Comparison of ENCODE assay signal across 8 cellular contexts in genomic region chr19:40444181-40445005, GRCh38. TPM values are rescaled to one million over a fixed set of nuclear protein-coding genes. Genes with fewer than 3 reads are reported as not detected.
A peak's percentile ranks its signal among the peaks of the same experiment; 100 is the strongest.
DNase-seq lines count a peak whose midpoint lies in the region; ATAC-seq and TF ChIP-seq lines count a peak whose summit lies in the region.

A gene with protein sequence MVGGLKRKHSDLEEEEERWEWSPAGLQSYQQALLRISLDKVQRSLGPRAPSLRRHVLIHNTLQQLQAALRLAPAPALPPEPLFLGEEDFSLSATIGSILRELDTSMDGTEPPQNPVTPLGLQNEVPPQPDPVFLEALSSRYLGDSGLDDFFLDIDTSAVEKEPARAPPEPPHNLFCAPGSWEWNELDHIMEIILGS (minus strand): TSS chr19:40444335. CDS start chr19:40442080, 2,255 bp downstream.

- H3K9me3 Mint-ChIP-seq in activated CD4-positive, alpha-beta T cell treated with anti-CD3 and anti-CD28 coated beads, Interleukin-2, amount 10 ng/mL, durations not matched to agents 24 days and 14 days: no peaks in the 10 kb centered on the region

- no peaks in the 10 kb centered on the region for H3K9me3 ChIP-seq in left lung

- DNase-seq in NCI-H526 treated with DMSO at 0.1 percent for 48 hours (lab: John Stamatoyannopoulos, UW) (peak; percentile 98), cortex of kidney (lab: John Stamatoyannopoulos, UW) (peak; percentile 99), left lung (peak; percentile 96 to 99)
- peak; percentile 99 for DNase-seq in activated CD4-positive, alpha-beta T cell treated with anti-CD3 and anti-CD28 coated beads, Interleukin-2, amount 10 ng/mL, durations not matched to agents 24 days and 14 days
- peak; percentile 94 for DNase-seq in stimulated activated CD4-positive, alpha-beta T cell treated with anti-CD3 and anti-CD28 coated beads, Interleukin-2, amount 100 ng/mL, for 48 hours

- ATAC-seq in GM19328 (IDR thresholded peaks at IDR 0.05; ENCODE audit: unreplicated experiment): peak; percentile 60
- ATAC-seq in HG03469 (IDR thresholded peaks at IDR 0.05; ENCODE audit: unreplicated experiment): peak; percentile 47
- peak; percentile 85 for ATAC-seq in left lung

- peak within 1 kb of the TSS; percentile 96 for H3K27ac Mint-ChIP-seq in activated CD4-positive, alpha-beta T cell treated with anti-CD3 and anti-CD28 coated beads, Interleukin-2, amount 10 ng/mL, durations not matched to agents 24 days and 14 days

- intact Hi-C loops in activated CD4-positive, alpha-beta T cell treated with anti-CD3 and anti-CD28 coated beads, Interleukin-2, amount 10 ng/mL, durations not matched to agents 24 days and 14 days (cut with micrococcal nuclease): loop anchor here (1.0 to 5.0 kb wide), 5 partner anchors 21 to 472 kb away; partner anchors contain the start of genes ACTMAP, AKT2, BLVRB and PSMC4
- intact Hi-C loops in left lung (cut with DNase I): no loop called here

- H3K36me3 ChIP-seq in left lung: peaks cover 0 to 49% of the 10 kb centered on the region in 2 donors

- H3K27ac ChIP-seq in C4-2B (peak within 1 kb of the TSS; percentile 98), left lung (peak within 1 kb of the TSS; percentile 91 to 95)

- H3K27me3 ChIP-seq in left lung: no peaks in the 10 kb centered on the region

- TF ChIP-seq CTCF in C4-2B (conservative IDR thresholded peaks at IDR 0.05) (no peak), left lung (IDR thresholded peaks at IDR 0.05) (peak in 1 of 2 donors; percentile 29)

- H3K27me3 Mint-ChIP-seq in activated CD4-positive, alpha-beta T cell treated with anti-CD3 and anti-CD28 coated beads, Interleukin-2, amount 10 ng/mL, durations not matched to agents 24 days and 14 days: no peaks in the 10 kb centered on the region

- peaks cover 12% of the 10 kb centered on the region for H3K36me3 Mint-ChIP-seq in activated CD4-positive, alpha-beta T cell treated with anti-CD3 and anti-CD28 coated beads, Interleukin-2, amount 10 ng/mL, durations not matched to agents 24 days and 14 days (ENCODE audit: low read depth)

- peaks cover 14% of the 10 kb centered on the region for H3K4me1 Mint-ChIP-seq in activated CD4-positive, alpha-beta T cell treated with anti-CD3 and anti-CD28 coated beads, Interleukin-2, amount 10 ng/mL, durations not matched to agents 24 days and 14 days

- H3K4me1 ChIP-seq in left lung: peaks cover 7 to 30% of the 10 kb centered on the region in 2 donors

- peak within 1 kb of the TSS; percentile 76 to 78 for H3K4me3 ChIP-seq in left lung

- H3K4me3 Mint-ChIP-seq in activated CD4-positive, alpha-beta T cell treated with anti-CD3 and anti-CD28 coated beads, Interleukin-2, amount 10 ng/mL, durations not matched to agents 24 days and 14 days: peak within 1 kb of the TSS; percentile 98

RNA-seq across cellular contexts. Expression of the gene that starts here (rescaled TPM):
- 10.8 and 12.5 TPM in 2 replicates for total RNA-seq in activated CD4-positive, alpha-beta T cell treated with anti-CD3 and anti-CD28 coated beads, Interleukin-2, amount 10 ng/mL, durations not matched to agents 24 days and 14 days
- total RNA-seq in left lung: 10 to 100 TPM; 31.7 to 35.0 TPM

Comparison
In these comparisons a context has a peak if more than half of its experiments do, and no peak if none do; other contexts are left out.
1. Peak in every context shown above with its lines: DNase-seq, ATAC-seq, H3K4me3 ChIP-seq and H3K27ac ChIP-seq.